ENCODE assay signal across 8 cellular contexts in genomic region chr12:120292661-120293531, GRCh38. TPM values are rescaled to one million over a fixed set of nuclear protein-coding genes. Genes with fewer than 3 reads are reported as not detected.
DNase-seq lines count a peak whose midpoint lies in the region; ATAC-seq, FAIRE-seq and TF ChIP-seq lines count a peak whose summit lies in the region.

TSS of gene RNU4-1 (minus strand) at chr12:120293237.

- H3K27me3 Mint-ChIP-seq in T-cell: no peaks in the 10 kb centered on the region

- no peak for TF ChIP-seq POLR2A in prostate gland (IDR thresholded peaks at IDR 0.05)

- TF ChIP-seq CTCF in right atrium auricular region (IDR thresholded peaks at IDR 0.05) (no peak), prostate gland (IDR thresholded peaks at IDR 0.05) (peak in 1 of 4 experiments; percentile 10)

- ATAC-seq in HG02678 (IDR thresholded peaks at IDR 0.05; ENCODE audit: unreplicated experiment) (peak; percentile 46), T-cell (replicated peaks in 1 of 4) (peak; percentile 38 to 53 (median 52))

- H3K36me3 Mint-ChIP-seq in T-cell: no peaks in the 10 kb centered on the region

- no peaks in the 10 kb centered on the region for H3K36me3 ChIP-seq in right atrium auricular region
- H3K36me3 ChIP-seq in prostate gland: no peaks in the 10 kb centered on the region

- intact Hi-C loops in prostate gland (cut with DNase I): no loop called here

- H3K27ac ChIP-seq in right atrium auricular region (peak within 1 kb of the TSS; percentile 94 to 98), prostate gland (peak within 1 kb of the TSS; percentile 97)

- H3K27ac Mint-ChIP-seq in T-cell: no peak within 1 kb of the TSS

- 2% methylated on average over 29 of the region's 29 CpGs for WGBS in prostate gland

- H3K27me3 ChIP-seq in right atrium auricular region (no peaks in the 10 kb centered on the region), prostate gland (replicated peaks; ENCODE audit: insufficient read depth) (no peaks in the 10 kb centered on the region)

- no peak for FAIRE-seq in urothelium cell line (lab: Jason Lieb, UNC)

- H3K4me1 Mint-ChIP-seq in T-cell: peaks cover 0 to 11% (median 9%) of the 10 kb centered on the region in 3 donors

- DNase-seq in NCI-H1436 treated with DMSO at 0.1 percent for 48 hours (lab: John Stamatoyannopoulos, UW) (peak; percentile 77), T-cell (peak; percentile 49 to 88 (median 71)), amniotic stem cell (lab: John Stamatoyannopoulos, UW) (peak; percentile 84), right atrium auricular region (ENCODE audit: low spot score) (peak; percentile 82), prostate gland (ENCODE audit: low spot score) (peak; percentile 68), urothelium cell line (ENCODE audit: low spot score) (peak; percentile 38)

- no peaks in the 10 kb centered on the region for H3K9me3 Mint-ChIP-seq in T-cell

- peak within 1 kb of the TSS; percentile 57 for H3K4me3 ChIP-seq in GM08714 (ENCODE audit: low read length)
- H3K4me3 ChIP-seq in right atrium auricular region: peak within 1 kb of the TSS; percentile 43 to 58
- peak within 1 kb of the TSS; percentile 48 to 54 for H3K4me3 ChIP-seq in prostate gland

- POLR2A ChIA-PET in T-cell (lab: Charles Lee): interaction anchor here (0.6 to 3.7 kb wide), 21 partner anchors 9 to 948 kb away, joined by 3 to 110 read pairs (median 6); partner anchors contain the start of genes RPLP0 (in 2 of the 2) and SIRT4 (in 2 of the 2)

- no peak within 1 kb of the TSS for H3K4me3 Mint-ChIP-seq in T-cell

- no peaks in the 10 kb centered on the region for H3K9me3 ChIP-seq in right atrium auricular region
- no peaks in the 10 kb centered on the region for H3K9me3 ChIP-seq in prostate gland

- CTCF ChIA-PET in T-cell (lab: Charles Lee): interaction anchor here (0.5 to 3.1 kb wide), 13 partner anchors 9 to 1952 kb away, joined by 3 to 65 read pairs (median 5); partner anchors contain the start of genes SIRT4 (in 2 of the 2), PXN (in 1 of the 2) and RPLP0 (in 1 of the 2)

- H3K4me1 ChIP-seq in right atrium auricular region (peaks cover 0 to 12% of the 10 kb centered on the region in 2 donors), prostate gland (replicated peaks) (no peaks in the 10 kb centered on the region)

RNA-seq across cellular contexts. Expression of gene RNU4-1, which starts in this region (rescaled TPM):
- total RNA-seq in T-cell: 1,000 to 10,000 TPM; 1,482 to 2,823 (median 1,909) TPM
- not detected for total RNA-seq in right atrium auricular region
- total RNA-seq in prostate gland: under 1 TPM; under 0.01 TPM

Comparison
In these comparisons a context has a peak if more than half of its experiments do, and no peak if none do; other contexts are left out.
1. Peak in every context shown above with its lines: DNase-seq, ATAC-seq, H3K4me3 ChIP-seq and H3K27ac ChIP-seq.
2. RNA of gene RNU4-1 (total RNA-seq): 1,482 to 2,823 TPM in T-cell; not detected in right atrium auricular region and under 0.01 TPM in prostate gland; every median in the first group is over 1,000 times any median in the second.
3. Peak in DNase-seq, H3K4me3 ChIP-seq and H3K27ac ChIP-seq in right atrium auricular region; RNA of the gene not detected or under 1 TPM.
4. Peak in DNase-seq, H3K4me3 ChIP-seq and H3K27ac ChIP-seq in prostate gland; RNA of the gene not detected or under 1 TPM.